ENCODE assay signal across 10 cellular contexts in genomic region chr15:81093961-81094360, GRCh38. TPM values are rescaled to one million over a fixed set of nuclear protein-coding genes. Genes with fewer than 3 reads are reported as not detected.
"Had no signal": no experiment of that assay in that cellular context is flagged by ENCODE, and none has a peak within 500 bp of the region (broad histone marks: within the 10 kb centered on the region; RNA-seq: fewer than 3 reads in every experiment).

No MANE protein-coding gene starts in this region.

- H2AFZ ChIP-seq: GM23248, GM23338 had no signal

- H3K4me1 ChIP-seq: HAP-1 had no signal

- DNase-seq: GM23248, GOT3, H7, H9, HCEC 1CT, HFFc6 had no signal

- H3K27ac ChIP-seq: GM23248 had no signal

- ATAC-seq: GM23338, HCT116 had no signal

- H3K36me3 ChIP-seq: HAP-1 had no signal

- H3K4me3 Mint-ChIP-seq: GM23338, H9, HFFc6 had no signal

- H3K4me2 ChIP-seq: GM23338 had no signal

- H3K4me3 ChIP-seq: GM23248, GM23338, HAP-1 had no signal

- H3K9ac ChIP-seq: GM23248 had no signal

- H3K27ac Mint-ChIP-seq: GM23338, H9, HFFc6 had no signal

- H3K4me1 Mint-ChIP-seq: GM23338 had no signal

- H3K9me3 ChIP-seq: HAP-1 had no signal

- H3K9me3 Mint-ChIP-seq: GM23338, H9 had no signal

RNA-seq across cellular contexts. Expression of gene CFAP161, which starts 40.1 kb away (rescaled TPM):
- total RNA-seq: GM23248, GM23338, H1 had no signal
- polyA plus RNA-seq: GM23248 had no signal
